ENCODE assay signal across 8 cellular contexts in genomic region chr7:143620646-143621045, GRCh38. TPM values are rescaled to one million over a fixed set of nuclear protein-coding genes. Genes with fewer than 3 reads are reported as not detected.
DNase-seq lines count a peak whose midpoint lies in the region; ATAC-seq and TF ChIP-seq lines count a peak whose summit lies in the region.
"Not testable (repeated sequence)": the region's sequence is repeated elsewhere in the genome, so short reads cannot be mapped to it uniquely, and the experiment has no call there.

TCAF2 (plus strand) TSS chr7:143620974.

- TF ChIP-seq CTCF in activated B cell treated with CpG ODN at 0.5 μM for 24 hours (IDR thresholded peaks at IDR 0.05); gastroesophageal sphincter (IDR thresholded peaks at IDR 0.05): not testable (repeated sequence)

- H3K4me1 Mint-ChIP-seq in activated B cell treated with CpG ODN at 0.5 μM for 24 hours; activated T-helper 2 cell treated with anti-CD3 and anti-CD28 coated beads, Interferon-gamma antibody, Interleukin-2, Interleukin-4, amounts not matched to agents 10 μg/mL and 5 μg/mL and 100 μg/mL, durations not matched to agents 14 hours and 24 hours and 36 hours (ENCODE audit: low read depth): not testable (repeated sequence)

- intact Hi-C loops in activated B cell treated with CpG ODN at 0.5 μM for 24 hours (cut with micrococcal nuclease); activated T-helper 2 cell treated with anti-CD3 and anti-CD28 coated beads, Interferon-gamma antibody, Interleukin-2, Interleukin-4, amounts not matched to agents 10 μg/mL and 5 μg/mL and 100 μg/mL, durations not matched to agents 14 hours and 24 hours and 36 hours (cut with micrococcal nuclease): not testable (repeated sequence)

- H3K27ac Mint-ChIP-seq in activated B cell treated with CpG ODN at 0.5 μM for 24 hours; activated T-helper 2 cell treated with anti-CD3 and anti-CD28 coated beads, Interferon-gamma antibody, Interleukin-2, Interleukin-4, amounts not matched to agents 10 μg/mL and 5 μg/mL and 100 μg/mL, durations not matched to agents 14 hours and 24 hours and 36 hours: not testable (repeated sequence)

- ATAC-seq in GM18508 (IDR thresholded peaks at IDR 0.05; ENCODE audit: insufficient read depth, unreplicated experiment): peak; percentile 76
- ATAC-seq in GM21576 (IDR thresholded peaks at IDR 0.05; ENCODE audit: unreplicated experiment): peak; percentile 85
- peak; percentile 81 for ATAC-seq in HG03108 (IDR thresholded peaks at IDR 0.05; ENCODE audit: unreplicated experiment)
- peak; percentile 86 for ATAC-seq in activated B cell treated with CpG ODN at 0.5 μM for 24 hours (ENCODE audit: low read depth)
- ATAC-seq in gastroesophageal sphincter: peak; percentile 99

- H3K9me3 Mint-ChIP-seq in activated B cell treated with CpG ODN at 0.5 μM for 24 hours; activated T-helper 2 cell treated with anti-CD3 and anti-CD28 coated beads, Interferon-gamma antibody, Interleukin-2, Interleukin-4, amounts not matched to agents 10 μg/mL and 5 μg/mL and 100 μg/mL, durations not matched to agents 14 hours and 24 hours and 36 hours: not testable (repeated sequence)

- POLR2A ChIA-PET in activated B cell treated with CpG ODN at 0.5 μM for 24 hours (lab: Charles Lee): not testable (repeated sequence)

- H3K27ac ChIP-seq in gastroesophageal sphincter (peak within 1 kb of the TSS in 2 of 4 donors; percentile 53 to 62), thymus (ENCODE audit: low read depth) (peak within 1 kb of the TSS; percentile 42)

- H3K36me3 ChIP-seq in gastroesophageal sphincter; thymus (ENCODE audit: control insufficient read depth, insufficient read depth): not testable (repeated sequence)

- H3K9me3 ChIP-seq in gastroesophageal sphincter; thymus (ENCODE audit: control insufficient read depth): not testable (repeated sequence)

- not testable (repeated sequence) for TF ChIP-seq EP300 in gastroesophageal sphincter (IDR thresholded peaks at IDR 0.05)

- CTCF ChIA-PET in activated B cell treated with CpG ODN at 0.5 μM for 24 hours (lab: Charles Lee): not testable (repeated sequence)

- H3K27me3 Mint-ChIP-seq in activated B cell treated with CpG ODN at 0.5 μM for 24 hours; activated T-helper 2 cell treated with anti-CD3 and anti-CD28 coated beads, Interferon-gamma antibody, Interleukin-2, Interleukin-4, amounts not matched to agents 10 μg/mL and 5 μg/mL and 100 μg/mL, durations not matched to agents 14 hours and 24 hours and 36 hours (ENCODE audit: low read depth): not testable (repeated sequence)

- H3K4me3 Mint-ChIP-seq in activated B cell treated with CpG ODN at 0.5 μM for 24 hours: not testable (repeated sequence)
- H3K4me3 Mint-ChIP-seq in activated T-helper 2 cell treated with anti-CD3 and anti-CD28 coated beads, Interferon-gamma antibody, Interleukin-2, Interleukin-4, amounts not matched to agents 10 μg/mL and 5 μg/mL and 100 μg/mL, durations not matched to agents 14 hours and 24 hours and 36 hours (ENCODE audit: low read depth): peak within 1 kb of the TSS; percentile 30

- no CpG with 5 or more reads among the region's 38 CpGs for WGBS in gastroesophageal sphincter (ENCODE audit: low coverage in 1 of 2), 2 donors
- 1% methylated on average over 17 of the region's 38 CpGs for WGBS in thymus

- DNase-seq in activated B cell treated with CpG ODN at 0.5 μM for 24 hours: not testable (repeated sequence)
- DNase-seq in activated T-helper 2 cell treated with anti-CD3 and anti-CD28 coated beads, Interferon-gamma antibody, Interleukin-2, Interleukin-4, amounts not matched to agents 10 μg/mL and 5 μg/mL and 100 μg/mL, durations not matched to agents 14 hours and 24 hours and 36 hours (ENCODE audit: low spot score): peak; percentile 69
- peak; percentile 62 to 64 for DNase-seq in stimulated activated CD4-positive, alpha-beta T cell treated with anti-CD3 and anti-CD28 coated beads, Interleukin-15, amount 100 ng/mL, for 1 hour (ENCODE audit: low read depth in 1 of 2, low spot score in 1 of 2)

- TF ChIP-seq POLR2A in gastroesophageal sphincter (IDR thresholded peaks at IDR 0.05): not testable (repeated sequence)

- not testable (repeated sequence) for H3K27me3 ChIP-seq in gastroesophageal sphincter; thymus (ENCODE audit: control insufficient read depth, insufficient read depth)

- not testable (repeated sequence) for H3K36me3 Mint-ChIP-seq in activated B cell treated with CpG ODN at 0.5 μM for 24 hours (ENCODE audit: low read depth); activated T-helper 2 cell treated with anti-CD3 and anti-CD28 coated beads, Interferon-gamma antibody, Interleukin-2, Interleukin-4, amounts not matched to agents 10 μg/mL and 5 μg/mL and 100 μg/mL, durations not matched to agents 14 hours and 24 hours and 36 hours (ENCODE audit: low read depth)

- H3K4me3 ChIP-seq in gastroesophageal sphincter (peak within 1 kb of the TSS in 1 of 2 donors; percentile 47), thymus (ENCODE audit: low read length) (peak within 1 kb of the TSS; percentile 29)

- H3K4me1 ChIP-seq in gastroesophageal sphincter; thymus (ENCODE audit: control insufficient read depth, insufficient read depth, low read length): not testable (repeated sequence)

RNA-seq across cellular contexts. Expression of gene TCAF2, which starts in this region (rescaled TPM):
- total RNA-seq in activated B cell treated with CpG ODN at 0.5 μM for 24 hours: 15.0 and 17.4 TPM in 2 replicates
- total RNA-seq in activated T-helper 2 cell treated with anti-CD3 and anti-CD28 coated beads, Interferon-gamma antibody, Interleukin-2, Interleukin-4, amounts not matched to agents 10 μg/mL and 5 μg/mL and 100 μg/mL, durations not matched to agents 14 hours and 24 hours and 36 hours: 37.0 and 38.6 TPM in 2 replicates
- 1 to 10 TPM; 1.9 to 3.4 (median 3.1) TPM for total RNA-seq in gastroesophageal sphincter
- polyA plus RNA-seq in thymus: 3.3 TPM
